Comparison of ENCODE assay signal across 19 cellular contexts in the genomic region with DNA sequence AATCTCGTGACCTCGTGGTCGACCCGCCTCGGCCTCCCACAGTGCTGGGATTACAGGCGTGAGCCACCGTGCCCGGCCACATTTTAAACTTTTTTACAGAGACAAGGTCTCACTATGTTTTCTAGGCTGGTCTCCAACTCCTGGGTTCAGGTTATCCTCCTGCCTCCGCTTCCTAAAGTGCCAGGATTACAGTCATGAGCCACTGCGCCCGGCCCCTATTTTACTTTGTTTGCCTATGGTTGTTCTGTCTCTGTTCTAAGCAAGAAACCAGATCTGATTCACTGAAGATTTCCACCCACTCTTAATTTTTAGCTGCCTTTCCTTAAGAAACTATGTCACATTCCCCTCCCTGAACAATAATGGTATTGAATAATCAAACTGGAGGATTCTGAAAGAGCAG.
"Had no signal": no experiment of that assay in that cellular context is flagged by ENCODE, and none has a peak within 500 bp of the region (broad histone marks: within the 10 kb centered on the region; RNA-seq: fewer than 3 reads in every experiment).

No MANE protein-coding gene starts in this region.

- H3K4me3 Mint-ChIP-seq: activated B cell treated with CpG ODN at 0.5 μM for 24 hours; activated naive CD4-positive, alpha-beta T cell treated with anti-CD3 and anti-CD28 coated beads, Interleukin-2, amount 10 ng/mL, durations not matched to agents 7 days and 5 days; dendritic cell treated with granulocyte-macrophage colony-stimulating factor and Interleukin-4, amounts not matched to agents 40 ng/mL and 50 ng/mL, for 4 days; naive thymus-derived CD4-positive, alpha-beta T cell had no signal

- ATAC-seq: foreskin keratinocyte; left lobe of liver; naive thymus-derived CD4-positive, alpha-beta T cell; stimulated activated naive CD8-positive, alpha-beta T cell treated with anti-CD3 and anti-CD28 coated beads, Interleukin-15, Interleukin-2, amounts not matched to agents 100 U/mL and 50 U/mL, for 24 hours had no signal

- H3K9me3 Mint-ChIP-seq: activated B cell treated with CpG ODN at 0.5 μM for 24 hours; activated naive CD4-positive, alpha-beta T cell treated with anti-CD3 and anti-CD28 coated beads, Interleukin-2, amount 10 ng/mL, durations not matched to agents 7 days and 5 days; dendritic cell treated with granulocyte-macrophage colony-stimulating factor and Interleukin-4, amounts not matched to agents 40 ng/mL and 50 ng/mL, for 4 days; naive thymus-derived CD4-positive, alpha-beta T cell had no signal

- H3K27ac Mint-ChIP-seq: activated B cell treated with CpG ODN at 0.5 μM for 24 hours; activated naive CD4-positive, alpha-beta T cell treated with anti-CD3 and anti-CD28 coated beads, Interleukin-2, amount 10 ng/mL, durations not matched to agents 7 days and 5 days; dendritic cell treated with granulocyte-macrophage colony-stimulating factor and Interleukin-4, amounts not matched to agents 40 ng/mL and 50 ng/mL, for 4 days had no signal

- DNase-seq: activated B cell treated with CpG ODN at 0.5 μM for 24 hours; activated CD4-positive, alpha-beta T cell treated with anti-CD3 and anti-CD28 coated beads for 4 hours; activated effector memory CD4-positive, alpha-beta T cell treated with anti-CD3 and anti-CD28 coated beads, Interleukin-2, amount 50 U/mL, for 16 hours; activated naive CD4-positive, alpha-beta T cell treated with anti-CD3 and anti-CD28 coated beads, Interleukin-2, amount 10 ng/mL, durations not matched to agents 7 days and 5 days; activated T-cell treated with anti-CD3 and anti-CD28 coated beads, Interleukin-2, amount 50 U/mL, for 48 hours; anterior cingulate cortex; brain microvascular endothelial cell; effector CD4-positive, alpha-beta T cell; erythroblast; foreskin keratinocyte; naive thymus-derived CD4-positive, alpha-beta T cell; spleen; stimulated activated CD4-positive, alpha-beta T cell treated with anti-CD3 and anti-CD28 coated beads, Interleukin-4, amount 100 ng/mL, for 1 hour; stimulated activated naive CD8-positive, alpha-beta T cell treated with anti-CD3 and anti-CD28 coated beads, Interleukin-15, Interleukin-2, amounts not matched to agents 100 U/mL and 50 U/mL, for 24 hours; T-helper 1 cell; T1000; upper lobe of left lung had no signal

- H3K4me1 Mint-ChIP-seq: activated B cell treated with CpG ODN at 0.5 μM for 24 hours; activated naive CD4-positive, alpha-beta T cell treated with anti-CD3 and anti-CD28 coated beads, Interleukin-2, amount 10 ng/mL, durations not matched to agents 7 days and 5 days had no signal

- H3K27me3 Mint-ChIP-seq: activated B cell treated with CpG ODN at 0.5 μM for 24 hours; activated naive CD4-positive, alpha-beta T cell treated with anti-CD3 and anti-CD28 coated beads, Interleukin-2, amount 10 ng/mL, durations not matched to agents 7 days and 5 days; dendritic cell treated with granulocyte-macrophage colony-stimulating factor and Interleukin-4, amounts not matched to agents 40 ng/mL and 50 ng/mL, for 4 days; naive thymus-derived CD4-positive, alpha-beta T cell had no signal
